ENCODE assay signal across 2 cellular contexts in the genomic region with DNA sequence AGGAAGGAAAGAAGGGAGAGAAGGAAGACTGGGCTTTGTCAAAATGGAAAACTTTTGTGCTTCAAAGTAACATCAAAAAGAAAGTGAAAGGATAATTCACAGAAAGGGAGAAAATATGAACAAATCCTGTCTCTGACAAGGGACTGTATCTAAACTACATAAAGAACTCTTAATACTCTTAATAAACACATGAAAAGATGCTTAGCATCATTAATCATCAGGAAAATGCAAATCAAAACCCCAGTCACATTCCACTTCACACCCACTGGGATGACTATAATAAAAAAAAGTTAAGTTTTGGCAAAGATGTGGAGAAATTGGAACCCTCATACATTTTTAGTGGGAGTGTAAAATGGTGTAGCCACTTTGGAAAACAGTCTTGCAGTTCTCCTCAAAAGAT.
TF ChIP-seq lines count a peak whose summit lies in the region.

No MANE protein-coding gene starts in this region.

TF ChIP-seq in HepG2, 621 proteins besides CTCF, POLR2A, EP300 and RAD21:
- TF ChIP-seq, protein P1, sequence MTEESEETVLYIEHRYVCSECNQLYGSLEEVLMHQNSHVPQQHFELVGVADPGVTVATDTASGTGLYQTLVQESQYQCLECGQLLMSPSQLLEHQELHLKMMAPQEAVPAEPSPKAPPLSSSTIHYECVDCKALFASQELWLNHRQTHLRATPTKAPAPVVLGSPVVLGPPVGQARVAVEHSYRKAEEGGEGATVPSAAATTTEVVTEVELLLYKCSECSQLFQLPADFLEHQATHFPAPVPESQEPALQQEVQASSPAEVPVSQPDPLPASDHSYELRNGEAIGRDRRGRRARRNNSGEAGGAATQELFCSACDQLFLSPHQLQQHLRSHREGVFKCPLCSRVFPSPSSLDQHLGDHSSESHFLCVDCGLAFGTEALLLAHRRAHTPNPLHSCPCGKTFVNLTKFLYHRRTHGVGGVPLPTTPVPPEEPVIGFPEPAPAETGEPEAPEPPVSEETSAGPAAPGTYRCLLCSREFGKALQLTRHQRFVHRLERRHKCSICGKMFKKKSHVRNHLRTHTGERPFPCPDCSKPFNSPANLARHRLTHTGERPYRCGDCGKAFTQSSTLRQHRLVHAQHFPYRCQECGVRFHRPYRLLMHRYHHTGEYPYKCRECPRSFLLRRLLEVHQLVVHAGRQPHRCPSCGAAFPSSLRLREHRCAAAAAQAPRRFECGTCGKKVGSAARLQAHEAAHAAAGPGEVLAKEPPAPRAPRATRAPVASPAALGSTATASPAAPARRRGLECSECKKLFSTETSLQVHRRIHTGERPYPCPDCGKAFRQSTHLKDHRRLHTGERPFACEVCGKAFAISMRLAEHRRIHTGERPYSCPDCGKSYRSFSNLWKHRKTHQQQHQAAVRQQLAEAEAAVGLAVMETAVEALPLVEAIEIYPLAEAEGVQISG (CRISPR knock-in tag; IDR thresholded peaks at IDR 0.05): no peak
- no peak for TF ChIP-seq HOXA9 (CRISPR knock-in tag; IDR thresholded peaks at IDR 0.05; ENCODE audit: borderline replicate concordance)
- TF ChIP-seq ZMAT3 (CRISPR knock-in tag; conservative IDR thresholded peaks at IDR 0.05): no peak
- TF ChIP-seq ZNF546 (CRISPR knock-in tag; conservative IDR thresholded peaks at IDR 0.05): no peak
- TF ChIP-seq ZNF761 (CRISPR knock-in tag; conservative IDR thresholded peaks at IDR 0.05): no peak
- TF ChIP-seq TFDP1 (CRISPR knock-in tag; IDR thresholded peaks at IDR 0.05; ENCODE audit: borderline replicate concordance): no peak
- TF ChIP-seq PRMT3 (CRISPR knock-in tag; IDR thresholded peaks at IDR 0.05; ENCODE audit: borderline replicate concordance, low read depth): no peak
- no peak for TF ChIP-seq WIZ (CRISPR knock-in tag; IDR thresholded peaks at IDR 0.05)
- TF ChIP-seq PRPF4 (IDR thresholded peaks at IDR 0.05; ENCODE audit: low read depth, low read length, poor library complexity, severe bottlenecking): no peak
- TF ChIP-seq CENPT (CRISPR knock-in tag; IDR thresholded peaks at IDR 0.05; ENCODE audit: low read depth): no peak
- TF ChIP-seq ZNF850 (CRISPR knock-in tag; conservative IDR thresholded peaks at IDR 0.05): no peak
- no peak for TF ChIP-seq ZNF44 (CRISPR knock-in tag; IDR thresholded peaks at IDR 0.05)
- TF ChIP-seq ZFP36L1 (CRISPR knock-in tag; IDR thresholded peaks at IDR 0.05): no peak
- no peak for TF ChIP-seq ZSCAN5A (CRISPR knock-in tag; IDR thresholded peaks at IDR 0.05; ENCODE audit: borderline replicate concordance)
- no peak for TF ChIP-seq ARID5B (CRISPR knock-in tag; IDR thresholded peaks at IDR 0.05)
TF ChIP-seq in HepG2: peak in this region for 0.

TF ChIP-seq in GM12878, 131 proteins besides CTCF, POLR2A, EP300 and RAD21:
- TF ChIP-seq JUNB (IDR thresholded peaks at IDR 0.05) (peak; percentile 27; the same call in 1 of the 2 replicates), IKZF2 (IDR thresholded peaks at IDR 0.05) (0 out of 4 replicates have a peak, but pooled peaks of 1 of the 2 experiments have one; percentile 21), MTA3 (IDR thresholded peaks at IDR 0.05; ENCODE audit: borderline replicate concordance, low read length) (no peak), BMI1 (IDR thresholded peaks at IDR 0.05; ENCODE audit: borderline replicate concordance) (no peak)
